Comparison of ENCODE assay signal across 17 cellular contexts in genomic region chr7:78489851-78490250, GRCh38.
DNase-seq lines count a peak whose midpoint lies in the region; ATAC-seq and TF ChIP-seq lines count a peak whose summit lies in the region.
"Had no signal": no experiment of that assay in that cellular context is flagged by ENCODE, and none has a peak within 500 bp of the region (broad histone marks: within the 10 kb centered on the region; RNA-seq: fewer than 3 reads in every experiment).

No MANE protein-coding gene starts in this region.

- H3K27me3 Mint-ChIP-seq in activated T-cell treated with anti-CD3 and anti-CD28 coated beads, Interleukin-2, amount 50 U/mL, for 4 hours (ENCODE audit: low read depth), result no peaks in the 10 kb centered on the region
- H3K27me3 Mint-ChIP-seq: CD4-positive, alpha-beta T cell; naive B cell had no signal

- no peak overlapping the region for H3K27ac ChIP-seq in left lung
- H3K27ac ChIP-seq: brain microvascular endothelial cell, SJCRH30 had no signal

- H3K27me3 ChIP-seq in left lung, result no peaks in the 10 kb centered on the region
- H3K27me3 ChIP-seq: brain microvascular endothelial cell, SJCRH30 had no signal

- H3K36me3 Mint-ChIP-seq in activated T-cell treated with anti-CD3 and anti-CD28 coated beads, Interleukin-2, amount 50 U/mL, for 4 hours (ENCODE audit: insufficient read depth), result no peaks in the 10 kb centered on the region
- H3K36me3 Mint-ChIP-seq: naive B cell had no signal

- DNase-seq in NCI-H1092 treated with DMSO at 0.1 percent for 48 hours (lab: John Stamatoyannopoulos, UW) (peak; percentile 67), NCI-H1092 (lab: John Stamatoyannopoulos, UW) (no peak), astrocyte of the hippocampus (ENCODE audit: low read depth, low spot score) (peak; percentile 58), left lung (no peak), superior temporal gyrus (ENCODE audit: extremely low spot score) (peak; percentile 77), D341Med (ENCODE audit: low spot score) (no peak), islet precursor cell (no peak)
- no peak for DNase-seq in activated T-cell treated with anti-CD3 and anti-CD28 coated beads, Interleukin-2, amount 50 U/mL, for 4 hours
- DNase-seq: 8988T; activated CD8-positive, alpha-beta memory T cell treated with anti-CD3 and anti-CD28 coated beads for 24 hours; activated effector memory CD4-positive, alpha-beta T cell treated with anti-CD3 and anti-CD28 coated beads, Interleukin-2, amount 50 U/mL, for 16 hours; brain microvascular endothelial cell; CD4-positive, alpha-beta T cell; effector memory CD4-positive, alpha-beta T cell; kidney; naive B cell had no signal

- peak; percentile 80 for ATAC-seq in left lung
- no peak for ATAC-seq in activated T-cell treated with anti-CD3 and anti-CD28 coated beads, Interleukin-2, amount 50 U/mL, for 4 hours

- H3K4me3 Mint-ChIP-seq in activated T-cell treated with anti-CD3 and anti-CD28 coated beads, Interleukin-2, amount 50 U/mL, for 4 hours, result no peak overlapping the region
- H3K4me3 Mint-ChIP-seq: CD4-positive, alpha-beta T cell; naive B cell had no signal

- H3K4me1 ChIP-seq in left lung, result no peaks in the 10 kb centered on the region
- H3K4me1 ChIP-seq: SJCRH30 had no signal

- no peaks in the 10 kb centered on the region for H3K9me3 Mint-ChIP-seq in activated T-cell treated with anti-CD3 and anti-CD28 coated beads, Interleukin-2, amount 50 U/mL, for 4 hours
- H3K9me3 Mint-ChIP-seq: CD4-positive, alpha-beta T cell had no signal

- H3K36me3 ChIP-seq in left lung, result no peaks in the 10 kb centered on the region
- H3K36me3 ChIP-seq: brain microvascular endothelial cell, SJCRH30 had no signal

- H3K4me3 ChIP-seq in left lung, result no peak overlapping the region
- H3K4me3 ChIP-seq: SJCRH30 had no signal

- no peaks in the 10 kb centered on the region for H3K9me3 ChIP-seq in left lung
- H3K9me3 ChIP-seq: SJCRH30 had no signal

- TF ChIP-seq CTCF in left lung (IDR thresholded peaks at IDR 0.05), result no peak

- intact Hi-C loops in left lung (cut with DNase I), result no loop called here

- H3K4me1 Mint-ChIP-seq in activated T-cell treated with anti-CD3 and anti-CD28 coated beads, Interleukin-2, amount 50 U/mL, for 4 hours (ENCODE audit: low read depth), result no peaks in the 10 kb centered on the region
- H3K4me1 Mint-ChIP-seq: naive B cell had no signal

Comparison
In these comparisons a context has a peak if more than half of its experiments do, and no peak if none do; other contexts are left out.
1. DNase-seq: peak in NCI-H1092 treated with DMSO at 0.1 percent for 48 hours (single experiment), astrocyte of the hippocampus (single experiment) and superior temporal gyrus (single experiment); none in NCI-H1092 (single experiment), left lung (0 of 2), D341Med (single experiment), islet precursor cell (single experiment) and activated T-cell treated with anti-CD3 and anti-CD28 coated beads, Interleukin-2, amount 50 U/mL, for 4 hours (single experiment).